ENCODE assay signal across 9 cellular contexts in the genomic region with DNA sequence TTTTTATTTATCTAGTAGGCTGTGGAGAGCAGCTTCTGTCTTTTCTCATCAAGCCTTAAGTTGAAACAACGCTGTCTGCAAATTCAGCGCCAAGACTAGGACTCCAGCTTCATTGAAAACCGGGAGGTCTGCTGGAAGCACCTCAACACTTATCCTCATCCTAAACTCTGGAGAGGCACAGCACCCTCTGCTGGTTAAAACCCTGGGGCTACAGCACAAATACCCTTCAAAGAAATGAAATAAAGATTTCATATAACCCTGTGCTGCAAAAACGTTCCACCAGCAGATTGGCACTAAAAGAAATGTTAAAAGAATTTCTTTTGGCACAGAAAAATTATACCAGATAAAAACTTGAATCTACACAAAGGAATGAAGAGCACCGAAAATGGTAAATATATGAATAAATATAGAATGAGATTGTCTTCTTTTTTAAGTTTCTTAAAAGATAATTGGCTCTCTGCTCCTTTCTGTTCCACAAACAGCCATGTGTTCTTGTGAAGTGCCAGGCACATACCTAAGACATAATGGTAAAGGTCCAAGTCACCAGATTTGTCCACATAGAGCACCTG.
DNase-seq lines count a peak whose midpoint lies in the region; ATAC-seq and TF ChIP-seq lines count a peak whose summit lies in the region.
"Had no signal": no experiment of that assay in that cellular context is flagged by ENCODE, and none has a peak within 500 bp of the region (broad histone marks: within the 10 kb centered on the region; RNA-seq: fewer than 3 reads in every experiment).

No MANE protein-coding gene starts in this region.

- H3K4me3 Mint-ChIP-seq in endodermal cell = no peak overlapping the region
- H3K4me3 Mint-ChIP-seq: T-helper 1 cell treated with Interleukin-12 subunit alpha and Interleukin-12 subunit beta and Interleukin-4 antibody, amounts not matched to agents 30 μg/mL and 1 μg/mL, for 36 hours had no signal

- 51% methylated on average over 5 of the region's 5 CpGs; no CpG with 5 or more reads in 1 of the 2 experiments for WGBS in endodermal cell (ENCODE audit: insufficient coverage in 1 of 2, insufficient read length in 1 of 2), 2 experiments
- WGBS in neuronal stem cell (ENCODE audit: extremely low coverage in 2 of 2, insufficient read length in 2 of 2, insufficient replicate concordance in 1 of 2), 2 donors = no CpG with 5 or more reads among the region's 5 CpGs

- H3K27me3 ChIP-seq in endodermal cell (ENCODE audit: control insufficient read depth, insufficient read depth, low read length, poor library complexity, severe bottlenecking) (no peaks in the 10 kb centered on the region), neuronal stem cell (ENCODE audit: control insufficient read depth in 3 of 3, insufficient read depth in 3 of 3, low read depth in 1 of 3, low read length in 3 of 3) (no peaks in the 10 kb centered on the region)

- H3K18ac ChIP-seq in neuronal stem cell (ENCODE audit: low read length) = no peak overlapping the region

- no peak overlapping the region for H3K23ac ChIP-seq in neuronal stem cell (ENCODE audit: low read depth, low read length, poor library complexity)

- H3K4me2 ChIP-seq in neuronal stem cell (ENCODE audit: insufficient read depth, low read length, poor library complexity, severe bottlenecking) = no peak overlapping the region

- H3K27ac Mint-ChIP-seq in endodermal cell = no peak overlapping the region
- H3K27ac Mint-ChIP-seq: T-helper 1 cell treated with Interleukin-12 subunit alpha and Interleukin-12 subunit beta and Interleukin-4 antibody, amounts not matched to agents 30 μg/mL and 1 μg/mL, for 36 hours had no signal

- H3K36me3 ChIP-seq in endodermal cell (ENCODE audit: control insufficient read depth, insufficient read depth, low read length) (no peaks in the 10 kb centered on the region), neuronal stem cell (replicated peaks in 1 of 2; ENCODE audit: control insufficient read depth in 2 of 2, insufficient read depth in 2 of 2, low read length in 2 of 2) (no peaks in the 10 kb centered on the region)

- H2BK120ac ChIP-seq in neuronal stem cell (ENCODE audit: low read depth, low read length) = no peak overlapping the region

- ATAC-seq in GM18870 (IDR thresholded peaks at IDR 0.05; ENCODE audit: unreplicated experiment) = no peak
- no peak for ATAC-seq in HG03469 (IDR thresholded peaks at IDR 0.05; ENCODE audit: unreplicated experiment)

- no peak overlapping the region for H2BK5ac ChIP-seq in neuronal stem cell (ENCODE audit: low read length)

- no peak overlapping the region for H3K14ac ChIP-seq in neuronal stem cell (ENCODE audit: low read length)

- peak; percentile 61 for DNase-seq in NAMALWA (ENCODE audit: low spot score)
- peak; percentile 49 for DNase-seq in activated CD4-positive, alpha-beta T cell treated with anti-CD3 and anti-CD28 coated beads, Interleukin-2, amount 50 U/mL, for 1 hour
- DNase-seq in endodermal cell = peak; percentile 88
- peak; percentile 23 for DNase-seq in neuronal stem cell (ENCODE audit: low spot score)
- DNase-seq in epidermal melanocyte (ENCODE audit: insufficient read length, low spot score) = no peak

- no peaks in the 10 kb centered on the region for H3K79me1 ChIP-seq in neuronal stem cell (ENCODE audit: low read depth, low read length)

- H3K4me1 ChIP-seq in endodermal cell (ENCODE audit: control insufficient read depth, insufficient read depth, low read length) (no peaks in the 10 kb centered on the region), neuronal stem cell (ENCODE audit: control insufficient read depth in 2 of 2, insufficient read depth in 1 of 2, low read depth in 1 of 2, low read length in 2 of 2) (no peaks in the 10 kb centered on the region)

- no peak overlapping the region for H3K4ac ChIP-seq in neuronal stem cell (ENCODE audit: low read length)

- peaks cover 12% of the 10 kb centered on the region for H3K9me3 Mint-ChIP-seq in endodermal cell
- H3K9me3 Mint-ChIP-seq: T-helper 1 cell treated with Interleukin-12 subunit alpha and Interleukin-12 subunit beta and Interleukin-4 antibody, amounts not matched to agents 30 μg/mL and 1 μg/mL, for 36 hours had no signal

- TF ChIP-seq CTCF in GM12873 (IDR thresholded peaks at IDR 0.05; ENCODE audit: insufficient read depth, low read depth, low read length, missing control alignments) (peak; percentile 65), endodermal cell (conservative IDR thresholded peaks at IDR 0.05) (peak; percentile 95)

- H3K9me3 ChIP-seq in endodermal cell (ENCODE audit: control insufficient read depth, low read length) (peaks cover 8% of the 10 kb centered on the region), neuronal stem cell (replicated peaks in 1 of 2; ENCODE audit: control insufficient read depth in 2 of 2, insufficient read depth in 1 of 2, low read depth in 1 of 2, low read length in 2 of 2) (no peaks in the 10 kb centered on the region)

- H3K4me1 Mint-ChIP-seq in endodermal cell = peaks cover 9% of the 10 kb centered on the region

- no peak overlapping the region for H3K27ac ChIP-seq in endodermal cell (ENCODE audit: low read depth, low read length)
- H3K27ac ChIP-seq in neuronal stem cell (replicated peaks; ENCODE audit: low read length) = no peak overlapping the region

- H3K9ac ChIP-seq in endodermal cell (ENCODE audit: extremely low read depth, low read length, poor library complexity, severe bottlenecking) (no peak overlapping the region), neuronal stem cell (ENCODE audit: low read depth, low read length, poor library complexity) (no peak overlapping the region)

- H2BK15ac ChIP-seq in neuronal stem cell (ENCODE audit: low read length) = no peak overlapping the region

- H3K36me3 Mint-ChIP-seq in endodermal cell (ENCODE audit: low read depth) = peaks cover 6% of the 10 kb centered on the region

- no peak overlapping the region for H2AFZ ChIP-seq in neuronal stem cell (ENCODE audit: low read length)

- H3K4me3 ChIP-seq in endodermal cell (ENCODE audit: low read length) = no peak overlapping the region
- H3K4me3 ChIP-seq in neuronal stem cell (ENCODE audit: low read length in 2 of 2) = no peak overlapping the region

- no peak overlapping the region for H2BK12ac ChIP-seq in neuronal stem cell (ENCODE audit: low read length)

- H4K91ac ChIP-seq in neuronal stem cell (ENCODE audit: low read depth, low read length, poor library complexity) = no peak overlapping the region

- H3K27me3 Mint-ChIP-seq in endodermal cell (ENCODE audit: insufficient read depth) = no peaks in the 10 kb centered on the region

- no peak overlapping the region for H4K8ac ChIP-seq in neuronal stem cell (ENCODE audit: low read depth, low read length)

- H2AK5ac ChIP-seq in neuronal stem cell (ENCODE audit: low read depth, low read length) = no peak overlapping the region
